ENCODE assay signal across 30 cellular contexts in the genomic region with DNA sequence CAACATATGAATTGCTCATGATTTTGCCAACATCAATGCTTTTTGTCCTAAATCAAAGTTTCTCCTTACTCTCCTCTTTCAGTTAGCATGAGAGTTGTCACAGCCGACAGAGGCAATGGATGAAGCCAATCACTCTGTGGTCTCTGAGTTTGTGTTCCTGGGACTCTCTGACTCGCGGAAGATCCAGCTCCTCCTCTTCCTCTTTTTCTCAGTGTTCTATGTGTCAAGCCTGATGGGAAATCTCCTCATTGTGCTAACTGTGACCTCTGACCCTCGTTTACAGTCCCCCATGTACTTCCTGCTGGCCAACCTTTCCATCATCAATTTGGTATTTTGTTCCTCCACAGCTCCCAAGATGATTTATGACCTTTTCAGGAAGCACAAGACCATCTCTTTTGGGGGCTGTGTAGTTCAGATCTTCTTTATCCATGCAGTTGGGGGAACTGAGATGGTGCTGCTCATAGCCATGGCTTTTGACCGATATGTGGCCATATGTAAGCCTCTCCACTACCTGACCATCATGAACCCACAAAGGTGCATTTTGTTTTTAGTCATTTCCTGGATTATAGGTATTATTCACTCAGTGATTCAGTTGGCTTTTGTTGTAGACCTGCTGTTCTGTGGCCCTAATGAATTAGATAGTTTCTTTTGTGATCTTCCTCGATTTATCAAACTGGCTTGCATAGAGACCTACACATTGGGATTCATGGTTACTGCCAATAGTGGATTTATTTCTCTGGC. TPM values are rescaled to one million over a fixed set of nuclear protein-coding genes. Genes with fewer than 3 reads are reported as not detected.
DNase-seq lines count a peak whose midpoint lies in the region; ATAC-seq, FAIRE-seq and TF ChIP-seq lines count a peak whose summit lies in the region.
"Had no signal": no experiment of that assay in that cellular context is flagged by ENCODE, and none has a peak within 500 bp of the region (broad histone marks: within the 10 kb centered on the region; RNA-seq: fewer than 3 reads in every experiment).

No MANE protein-coding gene starts in this region.

- H3K27ac Mint-ChIP-seq in activated naive CD4-positive, alpha-beta T cell treated with anti-CD3 and anti-CD28 coated beads for 36 hours: no peak overlapping the region
- H3K27ac Mint-ChIP-seq: CD14-positive monocyte; CD8-positive, alpha-beta memory T cell had no signal

- POLR2A ChIA-PET in PC-3 (lab: Charles Lee; ENCODE audit: unreplicated experiment): no interaction called here

- dilution Hi-C loops in mammary epithelial cell (cut with HindIII; ENCODE audit: low sequenced_read_pairs): no loop called here

- no peaks in the 10 kb centered on the region for H3K9me3 Mint-ChIP-seq in activated T-cell treated with anti-CD3 and anti-CD28 coated beads, Interleukin-2, amount 50 U/mL, for 4 hours
- H3K9me3 Mint-ChIP-seq in activated naive CD4-positive, alpha-beta T cell treated with anti-CD3 and anti-CD28 coated beads for 36 hours: no peaks in the 10 kb centered on the region

- CTCF ChIA-PET in mammary epithelial cell (lab: Charles Lee; ENCODE audit: low non-redundant PET): no interaction called here
- CTCF ChIA-PET in PC-3 (lab: Charles Lee): no interaction called here
- CTCF ChIA-PET in activated naive CD4-positive, alpha-beta T cell treated with anti-CD3 and anti-CD28 coated beads for 36 hours (lab: Charles Lee): no interaction called here

- H3K9me2 ChIP-seq in PC-3 (replicated peaks; ENCODE audit: low read length): no peaks in the 10 kb centered on the region

- H3K4me3 Mint-ChIP-seq in activated T-cell treated with anti-CD3 and anti-CD28 coated beads, Interleukin-2, amount 50 U/mL, for 4 hours: no peak overlapping the region
- no peak overlapping the region for H3K4me3 Mint-ChIP-seq in activated naive CD4-positive, alpha-beta T cell treated with anti-CD3 and anti-CD28 coated beads for 36 hours
- H3K4me3 Mint-ChIP-seq: CD8-positive, alpha-beta memory T cell had no signal

- no peaks in the 10 kb centered on the region for H3K79me2 ChIP-seq in mammary epithelial cell (ENCODE audit: insufficient read depth, low read length)
- no peaks in the 10 kb centered on the region for H3K79me2 ChIP-seq in PC-3 (ENCODE audit: low read length)

- H3K4me3 ChIP-seq in mammary epithelial cell (replicated peaks in 1 of 3; ENCODE audit: insufficient read depth in 1 of 3, low read depth in 2 of 3, low read length in 3 of 3) (no peak overlapping the region), breast epithelium (no peak overlapping the region), PC-3 (ENCODE audit: low read length) (no peak overlapping the region), bronchial epithelial cell (ENCODE audit: low read depth, low read length) (no peak overlapping the region)
- H3K4me3 ChIP-seq: SK-N-MC had no signal

- H3K9ac ChIP-seq in mammary epithelial cell (ENCODE audit: insufficient read depth, low read length): no peak overlapping the region
- H3K9ac ChIP-seq in PC-3 (ENCODE audit: low read length): no peak overlapping the region

- no peaks in the 10 kb centered on the region for H3K4me1 Mint-ChIP-seq in activated T-cell treated with anti-CD3 and anti-CD28 coated beads, Interleukin-2, amount 50 U/mL, for 4 hours (ENCODE audit: low read depth)
- H3K4me1 Mint-ChIP-seq in activated naive CD4-positive, alpha-beta T cell treated with anti-CD3 and anti-CD28 coated beads for 36 hours (ENCODE audit: low read depth): no peaks in the 10 kb centered on the region
- H3K4me1 Mint-ChIP-seq: CD14-positive monocyte; CD8-positive, alpha-beta memory T cell had no signal

- FAIRE-seq in bronchial epithelial cell (lab: Jason Lieb, UNC): no peak
- FAIRE-seq: GM19239, HTR-8/SVneo had no signal

- peaks cover 37% of the 10 kb centered on the region for H3K27me3 Mint-ChIP-seq in activated T-cell treated with anti-CD3 and anti-CD28 coated beads, Interleukin-2, amount 50 U/mL, for 4 hours (ENCODE audit: low read depth)
- H3K27me3 Mint-ChIP-seq in activated naive CD4-positive, alpha-beta T cell treated with anti-CD3 and anti-CD28 coated beads for 36 hours (ENCODE audit: low read depth): peaks cover 16% of the 10 kb centered on the region

- BruUV-seq in mammary epithelial cell (replicated peaks; lab: Mats Ljungman, UMichigan): no TSS peak
- BruUV-seq in PC-3 (replicated peaks; lab: Mats Ljungman, UMichigan): no TSS peak

- DNase-seq in mammary epithelial cell (peak; percentile 68), breast epithelium (ENCODE audit: low spot score in 2 of 2) (no peak), PC-3 (peak; percentile 5), bronchial epithelial cell (ENCODE audit: low read depth) (peak; percentile 50), T-helper 2 cell (no peak)
- DNase-seq in activated T-cell treated with anti-CD3 and anti-CD28 coated beads, Interleukin-2, amount 50 U/mL, for 4 hours: no peak
- DNase-seq in activated naive CD4-positive, alpha-beta T cell treated with anti-CD3 and anti-CD28 coated beads for 36 hours: no peak
- DNase-seq: 8988T; ACHN; BE2C; CD8-positive, alpha-beta memory T cell; DMS 273 treated with DMSO at 0.1 percent for 48 hours; DMS79; EL; GF-D8; NCI-H1048; NCI-H1417; NCI-H1694; NCI-H2029 treated with DMSO at 0.1 percent for 48 hours; NCI-H446 treated with DMSO at 0.1 percent for 48 hours; NCI-H526; SHP77 treated with DMSO at 0.1 percent for 48 hours had no signal

- TF ChIP-seq POLR2A in breast epithelium (IDR thresholded peaks at IDR 0.05): no peak

- no peaks in the 10 kb centered on the region for H3F3A ChIP-seq in PC-3 (ENCODE audit: low read length, unreplicated experiment)

- ATAC-seq in PC-3 (no peak), HG03108 (IDR thresholded peaks at IDR 0.05; ENCODE audit: unreplicated experiment) (no peak)
- ATAC-seq in activated T-cell treated with anti-CD3 and anti-CD28 coated beads, Interleukin-2, amount 50 U/mL, for 4 hours: no peak
- ATAC-seq: HCT116 had no signal

- H3K36me3 ChIP-seq in mammary epithelial cell (ENCODE audit: insufficient read depth, low read length) (no peaks in the 10 kb centered on the region), breast epithelium (no peaks in the 10 kb centered on the region), PC-3 (ENCODE audit: low read depth, low read length) (no peaks in the 10 kb centered on the region), bronchial epithelial cell (ENCODE audit: control insufficient read depth, insufficient read depth, low read length) (no peaks in the 10 kb centered on the region)
- H3K36me3 ChIP-seq: BE2C had no signal

- in situ Hi-C loops in mammary epithelial cell (cut with MboI; ENCODE audit: low sequenced_read_pairs in 2 of 2): no loop called here

- H2AFZ ChIP-seq in mammary epithelial cell (ENCODE audit: low read depth, low read length): no peak overlapping the region
- H2AFZ ChIP-seq in PC-3 (ENCODE audit: low read length): no peak overlapping the region

- TF ChIP-seq CTCF in mammary epithelial cell (conservative IDR thresholded peaks at IDR 0.05 in 1 of 2, IDR thresholded peaks at IDR 0.05 in 1 of 2; ENCODE audit: extremely low read depth in 1 of 2, insufficient read depth in 1 of 2, low read depth in 1 of 2, low read length in 2 of 2) (no peak), breast epithelium (IDR thresholded peaks at IDR 0.05) (no peak), PC-3 (conservative IDR thresholded peaks at IDR 0.05; ENCODE audit: low read depth, low read length) (no peak), bronchial epithelial cell (IDR thresholded peaks at IDR 0.05; ENCODE audit: insufficient read depth, low read length, severe bottlenecking) (no peak)

- H3K4me2 ChIP-seq in mammary epithelial cell (ENCODE audit: insufficient read depth, low read depth, low read length): no peak overlapping the region
- H3K4me2 ChIP-seq in PC-3 (ENCODE audit: low read length): no peak overlapping the region

- H3K27me3 ChIP-seq in mammary epithelial cell (ENCODE audit: insufficient read depth, low read length): no peaks in the 10 kb centered on the region
- H3K27me3 ChIP-seq in breast epithelium: peaks cover 0 to 10% of the 10 kb centered on the region in 2 donors
- H3K27me3 ChIP-seq in PC-3 (ENCODE audit: low read length): peaks cover 15% of the 10 kb centered on the region
- no peaks in the 10 kb centered on the region for H3K27me3 ChIP-seq in bronchial epithelial cell (ENCODE audit: control insufficient read depth, insufficient read depth, low read length)

- H3K36me3 Mint-ChIP-seq in activated T-cell treated with anti-CD3 and anti-CD28 coated beads, Interleukin-2, amount 50 U/mL, for 4 hours (ENCODE audit: insufficient read depth): no peaks in the 10 kb centered on the region
- H3K36me3 Mint-ChIP-seq in activated naive CD4-positive, alpha-beta T cell treated with anti-CD3 and anti-CD28 coated beads for 36 hours (ENCODE audit: low read depth): no peaks in the 10 kb centered on the region
- H3K36me3 Mint-ChIP-seq: CD14-positive monocyte; CD8-positive, alpha-beta memory T cell had no signal

- intact Hi-C loops in mammary epithelial cell (cut with micrococcal nuclease) (no loop called here), breast epithelium (cut with DNase I; ENCODE audit: low total_unique reads) (no loop called here), PC-3 (cut with micrococcal nuclease) (no loop called here)
- intact Hi-C loops in activated naive CD4-positive, alpha-beta T cell treated with anti-CD3 and anti-CD28 coated beads for 36 hours (cut with micrococcal nuclease): no loop called here

- WGBS in mammary epithelial cell (ENCODE audit: low coverage, missing lambda C conversion rate): 68% methylated on average over 6 of the region's 6 CpGs

- H3K4me1 ChIP-seq in mammary epithelial cell (ENCODE audit: insufficient read depth, low read length) (no peaks in the 10 kb centered on the region), breast epithelium (no peaks in the 10 kb centered on the region), PC-3 (ENCODE audit: insufficient read depth, low read length) (no peaks in the 10 kb centered on the region)
- H3K4me1 ChIP-seq: BE2C had no signal

- H4K20me1 ChIP-seq in mammary epithelial cell (ENCODE audit: insufficient read depth, low read length) (no peaks in the 10 kb centered on the region), PC-3 (ENCODE audit: low read length) (no peaks in the 10 kb centered on the region)

- H3K27ac ChIP-seq in mammary epithelial cell (ENCODE audit: insufficient read depth, low read depth, low read length): no peak overlapping the region
- no peak overlapping the region for H3K27ac ChIP-seq in breast epithelium
- H3K27ac ChIP-seq in PC-3 (ENCODE audit: low read length): no peak overlapping the region
- H3K27ac ChIP-seq: RWPE1, SK-N-MC had no signal

- no peaks in the 10 kb centered on the region for H3K9me3 ChIP-seq in mammary epithelial cell (replicated peaks; ENCODE audit: insufficient read depth, low read length)
- peaks cover 0 to 6% of the 10 kb centered on the region in 2 donors for H3K9me3 ChIP-seq in breast epithelium
- no peaks in the 10 kb centered on the region for H3K9me3 ChIP-seq in PC-3 (ENCODE audit: low read length)
- H3K9me3 ChIP-seq: BE2C had no signal

RNA-seq across cellular contexts. Expression of gene OR4F6, which starts 2.5 kb away (rescaled TPM):
- total RNA-seq in mammary epithelial cell: not detected
- not detected for polyA plus RNA-seq in mammary epithelial cell
- not detected for polyA minus RNA-seq in mammary epithelial cell
- total RNA-seq in breast epithelium: not detected
- not detected in 2 replicates for total RNA-seq in PC-3 (2014; rRNA removed)
- not detected in 2 replicates for total RNA-seq in bronchial epithelial cell
- not detected for total RNA-seq in activated T-cell treated with anti-CD3 and anti-CD28 coated beads, Interleukin-2, amount 50 U/mL, for 4 hours
- not detected for total RNA-seq in activated naive CD4-positive, alpha-beta T cell treated with anti-CD3 and anti-CD28 coated beads for 36 hours
- total RNA-seq: CD8-positive, alpha-beta memory T cell; H4 had no signal
- polyA plus RNA-seq: CD14-positive monocyte; CD8-positive, alpha-beta memory T cell had no signal

RNA-seq across cellular contexts. Expression of gene OR4F15, which starts 6.2 kb away (rescaled TPM):
- not detected for total RNA-seq in mammary epithelial cell
- polyA plus RNA-seq in mammary epithelial cell: not detected
- polyA minus RNA-seq in mammary epithelial cell: not detected
- total RNA-seq in breast epithelium: not detected
- total RNA-seq in PC-3 (2014; rRNA removed): not detected in 2 replicates
- total RNA-seq in bronchial epithelial cell: not detected in 2 replicates
- total RNA-seq in activated T-cell treated with anti-CD3 and anti-CD28 coated beads, Interleukin-2, amount 50 U/mL, for 4 hours: not detected
- total RNA-seq in activated naive CD4-positive, alpha-beta T cell treated with anti-CD3 and anti-CD28 coated beads for 36 hours: not detected
- total RNA-seq: CD8-positive, alpha-beta memory T cell; H4 had no signal
- polyA plus RNA-seq: CD14-positive monocyte; CD8-positive, alpha-beta memory T cell had no signal

Comparison
In these comparisons a context has a peak if more than half of its experiments do, and no peak if none do; other contexts are left out.
1. DNase-seq: peak in mammary epithelial cell (single experiment), PC-3 (single experiment) and bronchial epithelial cell (single experiment); none in breast epithelium (0 of 2), activated T-cell treated with anti-CD3 and anti-CD28 coated beads, Interleukin-2, amount 50 U/mL, for 4 hours (single experiment), T-helper 2 cell (0 of 5) and activated naive CD4-positive, alpha-beta T cell treated with anti-CD3 and anti-CD28 coated beads for 36 hours (single experiment).